In genomic region chr17:75940727-75941441, GRCh38 we compare ENCODE assay signal across 8 cellular contexts. TPM values are rescaled to one million over a fixed set of nuclear protein-coding genes. Genes with fewer than 3 reads are reported as not detected.
DNase-seq lines count a peak whose midpoint lies in the region; ATAC-seq and TF ChIP-seq lines count a peak whose summit lies in the region.

Gene FBF1, minus strand, starts transcription at chr17:75941042. Its CDS starts 2,893 bp downstream, at chr17:75938149.

- H3K27me3 ChIP-seq in gastroesophageal sphincter (no peaks in the 10 kb centered on the region), neutrophil (no peaks in the 10 kb centered on the region)

- no peak for TF ChIP-seq EP300 in gastroesophageal sphincter (IDR thresholded peaks at IDR 0.05)

- DNase-seq in GF-D8 (lab: John Stamatoyannopoulos, UW): peak; percentile 80
- DNase-seq in HFF-Myc (ENCODE audit: extremely low read depth, low read depth): peak; percentile 58
- DNase-seq in NB4 (ENCODE audit: low read depth): peak; percentile 97
- peak; percentile 95 for DNase-seq in SK-N-DZ (ENCODE audit: low spot score)
- peak; percentile 92 for DNase-seq in activated naive CD4-positive, alpha-beta T cell treated with anti-CD3 and anti-CD28 coated beads for 36 hours
- peak; percentile 67 to 98 (median 94) for DNase-seq in substantia nigra (lab: John Stamatoyannopoulos, UW)

- H3K27me3 Mint-ChIP-seq in activated naive CD4-positive, alpha-beta T cell treated with anti-CD3 and anti-CD28 coated beads for 36 hours (ENCODE audit: low read depth): no peaks in the 10 kb centered on the region

- H3K4me3 Mint-ChIP-seq in activated naive CD4-positive, alpha-beta T cell treated with anti-CD3 and anti-CD28 coated beads for 36 hours: peak within 1 kb of the TSS; percentile 88

- H3K4me1 ChIP-seq in gastroesophageal sphincter: peaks cover 0 to 20% (median 5%) of the 10 kb centered on the region in 3 donors
- H3K4me1 ChIP-seq in neutrophil (ENCODE audit: control insufficient read depth in 1 of 2, insufficient read depth in 1 of 2, low read depth in 1 of 2, low read length in 1 of 2): peaks cover 10 to 13% of the 10 kb centered on the region in 2 experiments

- peak; percentile 66 for TF ChIP-seq POLR2A in NB4 (IDR thresholded peaks at IDR 0.05; ENCODE audit: extremely low read depth, insufficient read length)
- TF ChIP-seq POLR2A in gastroesophageal sphincter (IDR thresholded peaks at IDR 0.05): peak; percentile 79 to 84

- intact Hi-C loops in activated naive CD4-positive, alpha-beta T cell treated with anti-CD3 and anti-CD28 coated beads for 36 hours (cut with micrococcal nuclease): loop anchor here (1.0 kb wide), 3 partner anchors 36 to 413 kb away; partner anchors contain the start of genes ACOX1 and TEN1

- WGBS in gastroesophageal sphincter (ENCODE audit: low coverage in 1 of 2), 2 donors: 0% methylated on average over 2 to 7 of the region's 63 CpGs

- peak; percentile 99 for ATAC-seq in gastroesophageal sphincter

- peak within 1 kb of the TSS; percentile 76 for H3K27ac Mint-ChIP-seq in activated naive CD4-positive, alpha-beta T cell treated with anti-CD3 and anti-CD28 coated beads for 36 hours

- H3K36me3 Mint-ChIP-seq in activated naive CD4-positive, alpha-beta T cell treated with anti-CD3 and anti-CD28 coated beads for 36 hours (ENCODE audit: low read depth): peaks cover 2% of the 10 kb centered on the region

- H3K4me3 ChIP-seq in HFF-Myc (replicated peaks; ENCODE audit: low read depth, low read length): peak within 1 kb of the TSS; percentile 88
- H3K4me3 ChIP-seq in NB4 (ENCODE audit: low read depth, low read length): peak within 1 kb of the TSS; percentile 88
- peak within 1 kb of the TSS; percentile 61 to 78 for H3K4me3 ChIP-seq in gastroesophageal sphincter
- peak within 1 kb of the TSS; percentile 63 to 80 for H3K4me3 ChIP-seq in neutrophil (ENCODE audit: low read depth in 1 of 2, low read length in 1 of 2)

- TF ChIP-seq CTCF in HFF-Myc (IDR thresholded peaks at IDR 0.05; ENCODE audit: low read depth, low read length, missing control alignments): no peak
- no peak for TF ChIP-seq CTCF in NB4 (IDR thresholded peaks at IDR 0.05; ENCODE audit: low read depth, low read length)
- TF ChIP-seq CTCF in gastroesophageal sphincter (IDR thresholded peaks at IDR 0.05): peak in 2 of 4 experiments; percentile 15 to 35
- peak; percentile 35 for TF ChIP-seq CTCF in neutrophil (IDR thresholded peaks at IDR 0.05)

- CTCF ChIA-PET in activated naive CD4-positive, alpha-beta T cell treated with anti-CD3 and anti-CD28 coated beads for 36 hours (lab: Charles Lee): interaction anchor here (0.7 to 2.2 kb wide), 4 partner anchors 14 to 412 kb away, joined by 3 to 6 read pairs (median 4); no protein-coding TSS in a partner anchor

- H3K4me1 Mint-ChIP-seq in activated naive CD4-positive, alpha-beta T cell treated with anti-CD3 and anti-CD28 coated beads for 36 hours (ENCODE audit: low read depth): peaks cover 11% of the 10 kb centered on the region

- H3K9me3 ChIP-seq in gastroesophageal sphincter: no peaks in the 10 kb centered on the region
- H3K9me3 ChIP-seq in neutrophil: no peaks in the 10 kb centered on the region

- no peaks in the 10 kb centered on the region for H3K9me3 Mint-ChIP-seq in activated naive CD4-positive, alpha-beta T cell treated with anti-CD3 and anti-CD28 coated beads for 36 hours

- H3K36me3 ChIP-seq in gastroesophageal sphincter: peaks cover 0 to 32% of the 10 kb centered on the region in 2 donors
- H3K36me3 ChIP-seq in neutrophil: peaks cover 50% of the 10 kb centered on the region

- H3K27ac ChIP-seq in gastroesophageal sphincter (peak within 1 kb of the TSS in 3 of 4 donors; percentile 77 to 85 (median 79)), neutrophil (peak within 1 kb of the TSS; percentile 62), substantia nigra (ENCODE audit: low read depth, low read length, poor library complexity, severe bottlenecking) (peak within 1 kb of the TSS; percentile 81)

RNA-seq across cellular contexts. Expression of gene FBF1, which starts in this region (rescaled TPM):
- 11.4 and 15.0 TPM in 2 replicates for polyA plus RNA-seq in SK-N-DZ (2014; cell fraction: cytosol; rRNA removed)
- polyA plus RNA-seq in SK-N-DZ (2014; cell fraction: nucleus; rRNA removed): 76.0 and 77.1 TPM in 2 replicates
- 10 to 100 TPM; 20.7 to 21.0 TPM for total RNA-seq in activated naive CD4-positive, alpha-beta T cell treated with anti-CD3 and anti-CD28 coated beads for 36 hours
- 10 to 100 TPM in 1 of 4 donors, 1 to 10 TPM in 3; 4.6 to 20.2 (median 7.7) TPM for total RNA-seq in gastroesophageal sphincter

Comparison
In these comparisons a context has a peak if more than half of its experiments do, and no peak if none do; other contexts are left out.
1. Peak in every context shown above with its lines: DNase-seq, ATAC-seq, H3K4me3 ChIP-seq and H3K27ac ChIP-seq.